ENCODE assay signal across 10 cellular contexts in genomic region chr1:40394456-40395172, GRCh38. TPM values are rescaled to one million over a fixed set of nuclear protein-coding genes. Genes with fewer than 3 reads are reported as not detected.
DNase-seq lines count a peak whose midpoint lies in the region; ATAC-seq and TF ChIP-seq lines count a peak whose summit lies in the region.
"Had no signal": no experiment of that assay in that cellular context is flagged by ENCODE, and none has a peak within 500 bp of the region (broad histone marks: within the 10 kb centered on the region; RNA-seq: fewer than 3 reads in every experiment).

No MANE protein-coding gene starts in this region.

- TF ChIP-seq CTCF in left ventricle myocardium inferior (IDR thresholded peaks at IDR 0.05; ENCODE audit: borderline replicate concordance) (no peak), right atrium auricular region (IDR thresholded peaks at IDR 0.05) (no peak), hepatocyte (IDR thresholded peaks at IDR 0.05; ENCODE audit: poor library complexity) (no peak), upper lobe of left lung (IDR thresholded peaks at IDR 0.05) (no peak)

- TF ChIP-seq POLR2A in upper lobe of left lung (IDR thresholded peaks at IDR 0.05), result peak in 2 of 4 donors; percentile 17 to 77

- peak overlapping the region; percentile 47 for H3K27ac ChIP-seq in left ventricle myocardium inferior (replicated peaks)
- H3K27ac ChIP-seq in right atrium auricular region, result peak overlapping the region in 1 of 2 donors; percentile 63
- peak overlapping the region; percentile 36 for H3K27ac ChIP-seq in hepatocyte
- H3K27ac ChIP-seq in upper lobe of left lung, result peak overlapping the region; percentile 78 to 93 (median 90)
- H3K27ac ChIP-seq: SK-N-MC had no signal

- no peaks in the 10 kb centered on the region for H3K9me2 ChIP-seq in hepatocyte (replicated peaks; ENCODE audit: insufficient read depth)

- WGBS in hepatocyte (ENCODE audit: low lambda C conversion rate, missing lambda C conversion rate), result 67% methylated on average over 4 of the region's 4 CpGs
- WGBS in upper lobe of left lung, 2 donors, result 70 to 75% methylated on average over 4 of the region's 4 CpGs

- DNase-seq in left ventricle myocardium inferior, result no peak
- DNase-seq in right atrium auricular region (ENCODE audit: low spot score), result no peak
- DNase-seq in activated CD8-positive, alpha-beta memory T cell treated with anti-CD3 and anti-CD28 coated beads, Interleukin-2, amount 50 U/mL, for 4 hours, result peak; percentile 36
- DNase-seq in hepatocyte (ENCODE audit: low spot score), result no peak
- DNase-seq in upper lobe of left lung, result no peak
- DNase-seq in cardiac septum (ENCODE audit: low spot score), result no peak
- no peak for DNase-seq in mesenteric fat pad (ENCODE audit: low spot score)
- DNase-seq in activated effector memory CD4-positive, alpha-beta T cell treated with Interleukin-2 at 50 U/mL for 16 hours, result no peak
- DNase-seq: cortex of kidney had no signal

- peaks cover 19% of the 10 kb centered on the region for H3K4me1 ChIP-seq in left ventricle myocardium inferior
- H3K4me1 ChIP-seq in right atrium auricular region, result peaks cover 0 to 15% of the 10 kb centered on the region in 2 donors
- H3K4me1 ChIP-seq in hepatocyte (ENCODE audit: insufficient read depth), result peaks cover 18% of the 10 kb centered on the region
- H3K4me1 ChIP-seq in upper lobe of left lung, result peaks cover 31 to 71% (median 49%) of the 10 kb centered on the region in 4 donors

- no peak overlapping the region for H2AFZ ChIP-seq in hepatocyte

- H4K20me1 ChIP-seq in hepatocyte (ENCODE audit: insufficient read depth, poor library complexity, severe bottlenecking), result no peaks in the 10 kb centered on the region

- TF ChIP-seq EP300 in upper lobe of left lung (IDR thresholded peaks at IDR 0.05), result no peak

- H3K4me3 ChIP-seq in left ventricle myocardium inferior (no peak overlapping the region), right atrium auricular region (no peak overlapping the region), hepatocyte (no peak overlapping the region), upper lobe of left lung (no peak overlapping the region)
- H3K4me3 ChIP-seq: SK-N-MC had no signal

- H3K79me2 ChIP-seq in hepatocyte, result peaks cover 81% of the 10 kb centered on the region

- peaks cover under 1% of the 10 kb centered on the region for H3K36me3 ChIP-seq in left ventricle myocardium inferior
- H3K36me3 ChIP-seq in right atrium auricular region, result no peaks in the 10 kb centered on the region
- H3K36me3 ChIP-seq in hepatocyte (replicated peaks; ENCODE audit: insufficient read depth, low read depth), result no peaks in the 10 kb centered on the region
- no peaks in the 10 kb centered on the region for H3K36me3 ChIP-seq in upper lobe of left lung

- ATAC-seq in upper lobe of left lung (ENCODE audit: low FRiP score in 2 of 2), result peak; percentile 50 to 51

- H3K27me3 ChIP-seq in left ventricle myocardium inferior (ENCODE audit: low read depth), result no peaks in the 10 kb centered on the region
- no peaks in the 10 kb centered on the region for H3K27me3 ChIP-seq in right atrium auricular region
- H3K27me3 ChIP-seq in hepatocyte, result no peaks in the 10 kb centered on the region
- no peaks in the 10 kb centered on the region for H3K27me3 ChIP-seq in upper lobe of left lung

- H3K9me3 ChIP-seq in left ventricle myocardium inferior (replicated peaks) (no peaks in the 10 kb centered on the region), right atrium auricular region (no peaks in the 10 kb centered on the region), hepatocyte (ENCODE audit: low read depth) (no peaks in the 10 kb centered on the region), upper lobe of left lung (no peaks in the 10 kb centered on the region)

- intact Hi-C loops in left ventricle myocardium inferior (cut with micrococcal nuclease), result no loop called here
- intact Hi-C loops in cardiac septum (cut with DNase I), result no loop called here

- no peak overlapping the region for H3K4me2 ChIP-seq in hepatocyte

RNA-seq across cellular contexts. Expression of gene SMAP2, which starts 21.1 kb away (rescaled TPM):
- total RNA-seq in left ventricle myocardium inferior (15.0 TPM), right atrium auricular region (10 to 100 TPM; 19.8 to 20.8 TPM), hepatocyte (23.1 and 23.9 TPM in 2 replicates), upper lobe of left lung (10 to 100 TPM; 68.7 to 95.3 (median 72.2) TPM), cardiac septum (10.5 TPM), mesenteric fat pad (69.7 TPM)
- polyA plus RNA-seq in hepatocyte, result 22.9 and 25.0 TPM in 2 replicates

RNA-seq across cellular contexts. Expression of gene ZFP69B, which starts 55.7 kb away (rescaled TPM):
- total RNA-seq in left ventricle myocardium inferior, result 1.1 TPM
- under 1 TPM; 0.52 to 0.59 TPM for total RNA-seq in right atrium auricular region
- 3.2 and 5.0 TPM in 2 replicates for total RNA-seq in hepatocyte
- 1.1 and 4.8 TPM in 2 replicates for polyA plus RNA-seq in hepatocyte
- 1 to 10 TPM in 3 of 6 donors, under 1 TPM in 1, not detected in 2; 0.76 to 1.7 (median 1.4) TPM for total RNA-seq in upper lobe of left lung
- total RNA-seq in cardiac septum, result 1.3 TPM
- 1.3 TPM for total RNA-seq in mesenteric fat pad
